In genomic region chr1:71593523-71593922, GRCh38 we compare ENCODE assay signal across 1 cellular context.
TF ChIP-seq lines count a peak whose summit lies in the region.

No MANE protein-coding gene starts in this region.

TF ChIP-seq in WTC11, 78 proteins besides CTCF, POLR2A, EP300 and RAD21 (continued from another document):
- no peak for TF ChIP-seq ATF6 (CRISPR knock-in tag; IDR thresholded peaks at IDR 0.05)
- TF ChIP-seq SMAD3 (CRISPR knock-in tag; IDR thresholded peaks at IDR 0.05; ENCODE audit: borderline replicate concordance) = no peak
- no peak for TF ChIP-seq ZNF317 (CRISPR knock-in tag; IDR thresholded peaks at IDR 0.05; ENCODE audit: borderline replicate concordance, low read depth)
- no peak for TF ChIP-seq NFATC4 (CRISPR knock-in tag; IDR thresholded peaks at IDR 0.05)
- no peak for TF ChIP-seq ZNF281 (CRISPR knock-in tag; IDR thresholded peaks at IDR 0.05)
